ENCODE assay signal across 17 cellular contexts in the genomic region with DNA sequence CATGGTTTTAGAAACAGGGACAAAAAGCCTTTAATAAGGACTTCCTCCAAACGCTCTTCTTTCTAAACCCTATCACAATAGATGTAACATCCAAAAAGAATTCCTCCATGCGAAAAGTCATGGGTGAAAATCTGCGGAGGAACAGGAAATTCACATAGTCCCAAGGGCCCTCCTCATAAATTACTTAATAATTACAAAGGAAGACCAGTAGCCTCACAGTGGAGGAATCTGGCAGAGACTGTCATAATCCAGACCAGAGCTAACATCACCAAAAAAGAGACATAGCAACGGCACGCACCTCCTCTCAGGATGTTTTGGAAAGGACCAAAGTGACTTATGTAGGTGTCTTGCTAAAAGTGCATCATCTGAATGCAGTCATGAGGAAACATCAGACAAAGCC.
DNase-seq lines count a peak whose midpoint lies in the region; ATAC-seq and TF ChIP-seq lines count a peak whose summit lies in the region.
"Had no signal": no experiment of that assay in that cellular context is flagged by ENCODE, and none has a peak within 500 bp of the region (broad histone marks: within the 10 kb centered on the region; RNA-seq: fewer than 3 reads in every experiment).

No MANE protein-coding gene starts in this region.

- H3K4me1 Mint-ChIP-seq in nephron: peaks cover 30% of the 10 kb centered on the region
- H3K4me1 Mint-ChIP-seq: B cell; CD4-positive, CD25-positive, alpha-beta regulatory T cell; H9 had no signal

- H3K36me3 Mint-ChIP-seq in nephron (ENCODE audit: low read depth): no peaks in the 10 kb centered on the region
- H3K36me3 Mint-ChIP-seq: CD4-positive, CD25-positive, alpha-beta regulatory T cell; CD8-positive, alpha-beta T cell had no signal

- H3K9me3 ChIP-seq in right atrium auricular region (no peaks in the 10 kb centered on the region), MG63 (no peaks in the 10 kb centered on the region)
- H3K9me3 ChIP-seq: BLaER1, Caco-2 had no signal

- H3K27me3 ChIP-seq in right atrium auricular region (no peaks in the 10 kb centered on the region), MG63 (peaks cover 4% of the 10 kb centered on the region)
- H3K27me3 ChIP-seq: BLaER1 had no signal

- intact Hi-C loops in left ventricle myocardium superior (cut with micrococcal nuclease): no loop called here

- H3K27ac ChIP-seq in right atrium auricular region: no peak overlapping the region
- H3K27ac ChIP-seq: BLaER1, C4-2B, GM23248 had no signal

- H3K9me3 Mint-ChIP-seq in nephron: no peaks in the 10 kb centered on the region
- H3K9me3 Mint-ChIP-seq: CD8-positive, alpha-beta T cell; H9 had no signal

- H3K36me3 ChIP-seq in right atrium auricular region (no peaks in the 10 kb centered on the region), MG63 (no peaks in the 10 kb centered on the region)
- H3K36me3 ChIP-seq: BLaER1 had no signal

- DNase-seq in left ventricle myocardium superior (no peak), right atrium auricular region (ENCODE audit: low spot score) (no peak), ureter (ENCODE audit: low spot score) (peak; percentile 8), MG63 (no peak)
- DNase-seq: Caco-2; CD4-positive, CD25-positive, alpha-beta regulatory T cell; CD8-positive, alpha-beta T cell; DMS153; DND-41; GM23248; H9 had no signal

- peak; percentile 37 for ATAC-seq in left ventricle myocardium superior
- ATAC-seq in HG03457 (IDR thresholded peaks at IDR 0.05; ENCODE audit: unreplicated experiment): no peak
- ATAC-seq: CD8-positive, alpha-beta T cell; HCT116 had no signal

- H3K4me3 Mint-ChIP-seq in nephron: no peak overlapping the region
- H3K4me3 Mint-ChIP-seq: B cell; CD4-positive, CD25-positive, alpha-beta regulatory T cell; CD8-positive, alpha-beta T cell; H9 had no signal

- no peak for TF ChIP-seq CTCF in right atrium auricular region (IDR thresholded peaks at IDR 0.05)
- no peak for TF ChIP-seq CTCF in nephron (IDR thresholded peaks at IDR 0.05; ENCODE audit: unreplicated experiment in 3 of 3)

- H3K27ac Mint-ChIP-seq in nephron: peak overlapping the region; percentile 6 to 46 (median 39)
- H3K27ac Mint-ChIP-seq: B cell; CD4-positive, CD25-positive, alpha-beta regulatory T cell; CD8-positive, alpha-beta T cell; H9 had no signal

- no peaks in the 10 kb centered on the region for H3K27me3 Mint-ChIP-seq in nephron (ENCODE audit: low read depth)

- no peaks in the 10 kb centered on the region for H3K4me1 ChIP-seq in right atrium auricular region
- H3K4me1 ChIP-seq: BLaER1, Caco-2 had no signal

- no peak overlapping the region for H3K4me3 ChIP-seq in right atrium auricular region
- H3K4me3 ChIP-seq in MG63: no peak overlapping the region
- H3K4me3 ChIP-seq: BLaER1, GM23248 had no signal
